Comparison of ENCODE assay signal across 8 cellular contexts in the genomic region with DNA sequence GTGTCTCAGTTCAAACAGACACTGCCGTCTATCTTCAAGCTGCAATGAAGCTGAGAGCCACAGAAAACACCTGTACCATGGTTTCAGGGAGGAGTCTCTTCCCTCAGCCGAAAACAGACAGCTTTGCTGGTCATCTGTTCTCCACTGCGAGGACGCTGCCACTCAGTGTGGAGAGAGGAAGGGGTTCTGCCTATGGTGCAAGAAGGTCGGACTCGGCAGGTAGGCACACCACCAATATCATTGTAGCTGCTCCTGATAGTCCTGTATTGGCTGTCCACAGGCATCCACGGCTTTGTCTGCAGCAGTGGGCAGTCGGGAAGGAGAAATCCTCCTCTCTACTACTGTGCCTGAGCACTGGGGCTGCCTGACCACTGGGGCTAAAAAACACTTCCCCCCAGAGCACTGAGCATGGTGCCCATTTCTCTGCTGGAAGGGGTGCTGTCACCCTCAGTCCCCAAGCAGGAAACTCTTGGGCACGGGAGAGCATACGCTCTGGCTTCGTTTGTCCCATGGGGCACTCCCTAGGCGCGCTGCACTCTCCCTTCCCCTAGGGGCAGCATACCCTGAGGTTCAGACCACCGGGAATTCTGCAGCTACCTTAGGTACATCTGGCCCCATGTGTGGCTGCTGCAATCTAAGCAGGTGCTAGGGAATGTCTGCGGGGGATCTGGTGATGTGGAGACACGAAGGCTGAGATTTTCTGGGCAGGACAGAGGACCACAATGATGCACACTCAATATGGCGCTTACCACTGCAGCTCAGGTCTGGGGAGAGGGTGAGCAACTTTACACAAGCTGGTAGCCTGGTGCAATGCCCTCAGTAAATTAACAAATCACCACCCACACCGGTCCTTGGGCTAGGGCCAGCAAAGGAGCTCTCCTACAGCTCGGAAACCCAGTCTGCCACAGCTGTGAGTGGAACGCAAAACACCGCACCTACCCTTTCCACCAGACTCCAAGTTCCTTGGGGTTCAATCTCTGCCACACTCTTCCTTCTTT.
DNase-seq lines count a peak whose midpoint lies in the region; ATAC-seq and TF ChIP-seq lines count a peak whose summit lies in the region.

No MANE protein-coding gene starts in this region.

- peaks cover 11% of the 10 kb centered on the region for H3K9me3 Mint-ChIP-seq in central memory CD8-positive, alpha-beta T cell
- peaks cover 17% of the 10 kb centered on the region for H3K9me3 Mint-ChIP-seq in neural crest cell

- no peak for ATAC-seq in central memory CD8-positive, alpha-beta T cell (replicated peaks; ENCODE audit: extremely low read depth, poor library complexity, severe bottlenecking)
- no peak for ATAC-seq in gastrocnemius medialis

- peak overlapping the region; percentile 97 for H3K4me2 ChIP-seq in MM.1S (ENCODE audit: low read depth, low read length)

- H3K9me3 ChIP-seq in MM.1S (replicated peaks; ENCODE audit: insufficient read depth, low read length) (no peaks in the 10 kb centered on the region), gastrocnemius medialis (no peaks in the 10 kb centered on the region)

- H3K4me1 ChIP-seq in MM.1S (ENCODE audit: low read length) (no peaks in the 10 kb centered on the region), gastrocnemius medialis (no peaks in the 10 kb centered on the region)

- in situ Hi-C loops in gastrocnemius medialis (cut with MboI; ENCODE audit: low sequenced_read_pairs in 4 of 4): loop anchor here in 2 of 4 donors (25.0 kb wide), 1 partner anchor 1332 kb away; no protein-coding TSS in a partner anchor

- H3K27me3 Mint-ChIP-seq in central memory CD8-positive, alpha-beta T cell: no peaks in the 10 kb centered on the region
- no peaks in the 10 kb centered on the region for H3K27me3 Mint-ChIP-seq in neural crest cell (ENCODE audit: low read depth)

- intact Hi-C loops in gastrocnemius medialis (cut with DNase I; ENCODE audit: low total_unique reads): loop anchor here (2.0 kb wide), 1 partner anchor 1337 kb away; no protein-coding TSS in a partner anchor

- H3K36me3 ChIP-seq in MM.1S (replicated peaks; ENCODE audit: insufficient read depth, low read length) (no peaks in the 10 kb centered on the region), gastrocnemius medialis (no peaks in the 10 kb centered on the region)

- TF ChIP-seq POLR2A in gastrocnemius medialis (IDR thresholded peaks at IDR 0.05): no peak

- H2AFZ ChIP-seq in MM.1S (ENCODE audit: low read length): peak overlapping the region; percentile 97

- DNase-seq in NCI-H1436 (lab: John Stamatoyannopoulos, UW) (peak; percentile 8), NCI-H1436 treated with DMSO at 0.1 percent for 48 hours (lab: John Stamatoyannopoulos, UW) (no peak), H4 (ENCODE audit: low spot score) (peak; percentile 48), MM.1S (peak; percentile 30), neural crest cell (ENCODE audit: low read depth, low spot score) (no peak), gastrocnemius medialis (no peak), DMS 273 (lab: John Stamatoyannopoulos, UW; ENCODE audit: unreplicated experiment) (no peak)
- no peak for DNase-seq in central memory CD8-positive, alpha-beta T cell (ENCODE audit: low spot score in 2 of 2)

- no peaks in the 10 kb centered on the region for H3K9me2 ChIP-seq in MM.1S (replicated peaks; ENCODE audit: insufficient read depth, low read length)

- H3K79me2 ChIP-seq in MM.1S (ENCODE audit: low read length): no peaks in the 10 kb centered on the region

- H4K20me1 ChIP-seq in MM.1S (ENCODE audit: insufficient read depth, low read length): no peaks in the 10 kb centered on the region

- TF ChIP-seq CTCF in MM.1S (IDR thresholded peaks at IDR 0.05; ENCODE audit: low read length) (peak; percentile 56), neural crest cell (conservative IDR thresholded peaks at IDR 0.05) (peak; percentile 63), gastrocnemius medialis (IDR thresholded peaks at IDR 0.05 in 4 of 5, conservative IDR thresholded peaks at IDR 0.05 in 1 of 5) (no peak)

- peak overlapping the region; percentile 83 for H3K4me3 ChIP-seq in MM.1S (ENCODE audit: low read length)
- no peak overlapping the region for H3K4me3 ChIP-seq in gastrocnemius medialis

- no peak overlapping the region for H3K27ac ChIP-seq in MM.1S (ENCODE audit: low read length)
- no peak overlapping the region for H3K27ac ChIP-seq in gastrocnemius medialis

- H3K36me3 Mint-ChIP-seq in central memory CD8-positive, alpha-beta T cell (ENCODE audit: insufficient read depth): no peaks in the 10 kb centered on the region
- H3K36me3 Mint-ChIP-seq in neural crest cell (ENCODE audit: low read depth): no peaks in the 10 kb centered on the region

- H3K4me3 Mint-ChIP-seq in central memory CD8-positive, alpha-beta T cell: peak overlapping the region; percentile 27
- no peak overlapping the region for H3K4me3 Mint-ChIP-seq in neural crest cell

- no peaks in the 10 kb centered on the region for H3K4me1 Mint-ChIP-seq in central memory CD8-positive, alpha-beta T cell
- H3K4me1 Mint-ChIP-seq in neural crest cell: no peaks in the 10 kb centered on the region

- H3F3A ChIP-seq in MM.1S (ENCODE audit: insufficient read depth, low read length): no peaks in the 10 kb centered on the region

- H3K27me3 ChIP-seq in MM.1S (replicated peaks; ENCODE audit: insufficient read depth, low read length) (no peaks in the 10 kb centered on the region), gastrocnemius medialis (no peaks in the 10 kb centered on the region)

- no peak overlapping the region for H3K27ac Mint-ChIP-seq in central memory CD8-positive, alpha-beta T cell (ENCODE audit: low read depth)
- no peak overlapping the region for H3K27ac Mint-ChIP-seq in neural crest cell (ENCODE audit: unreplicated experiment)

- H3K9ac ChIP-seq in MM.1S (ENCODE audit: low read length): peak overlapping the region; percentile 47; the same call in 1 of the 2 replicates

Comparison
In these comparisons a context has a peak if more than half of its experiments do, and no peak if none do; other contexts are left out.
1. DNase-seq: peak in NCI-H1436 (single experiment), H4 (single experiment) and MM.1S (single experiment); none in NCI-H1436 treated with DMSO at 0.1 percent for 48 hours (single experiment), central memory CD8-positive, alpha-beta T cell (0 of 2), neural crest cell (single experiment), gastrocnemius medialis (0 of 2) and DMS 273 (single experiment).
2. CTCF ChIP-seq: peak in MM.1S (single experiment) and neural crest cell (single experiment); none in gastrocnemius medialis (0 of 5).